In the genomic region with DNA sequence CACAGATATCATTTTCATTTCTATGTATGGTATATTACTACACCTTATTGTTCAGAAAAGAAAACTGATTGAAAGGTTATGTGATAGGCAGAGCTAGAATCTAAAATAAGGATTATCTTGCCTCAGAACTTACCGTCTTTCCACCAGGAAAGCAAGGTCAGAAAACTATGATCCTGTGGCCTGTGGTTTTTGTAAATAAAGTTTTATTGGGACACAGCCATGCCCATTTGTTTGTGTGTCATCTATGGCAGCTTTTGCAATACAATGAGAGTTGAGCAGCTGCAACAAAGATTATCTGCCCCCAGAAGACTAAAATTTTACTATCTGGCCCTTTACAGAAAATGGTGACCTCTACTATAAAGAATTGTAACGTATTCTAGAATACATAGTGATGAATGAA, we compare ENCODE assay signal across 20 cellular contexts.
"Had no signal": no experiment of that assay in that cellular context is flagged by ENCODE, and none has a peak within 500 bp of the region (broad histone marks: within the 10 kb centered on the region; RNA-seq: fewer than 3 reads in every experiment).

No MANE protein-coding gene starts in this region.

- H3K36me3 ChIP-seq: esophagus muscularis mucosa, left ventricle myocardium inferior, lower lobe of right lung, neural progenitor cell, ovary, thyroid gland had no signal

- H3K9ac ChIP-seq: neural progenitor cell had no signal

- H3K27ac ChIP-seq: epithelial cell of prostate, esophagus muscularis mucosa, left ventricle myocardium inferior, lower lobe of right lung, neural progenitor cell, ovary, thyroid gland had no signal

- DNase-seq: effector memory CD8-positive, alpha-beta T cell; immature natural killer cell; left cardiac atrium; left ventricle myocardium inferior; lower lobe of right lung; nucleus accumbens; ovary; right cardiac atrium; stimulated activated CD4-positive, alpha-beta T cell treated with anti-CD3 and anti-CD28 coated beads, Interleukin-15, amount 100 ng/mL, for 24 hours; stimulated activated CD4-positive, alpha-beta T cell treated with anti-CD3 and anti-CD28 coated beads, Interleukin-1b, Interleukin-23, amount 100 ng/mL, for 48 hours; stimulated activated CD4-positive, alpha-beta T cell treated with anti-CD3 and anti-CD28 coated beads, Interleukin-4, amount 100 ng/mL, for 4 hours; stimulated activated naive B cell treated with anti-CD40 and anti-IgM and Interleukin-4, amounts not matched to agents 10 μg/mL and 1 μg/mL and 100 μg/mL, for 72 hours; stimulated activated naive CD8-positive, alpha-beta T cell treated with anti-CD3 and anti-CD28 coated beads, Interleukin-15, amount 100 ng/mL, for 72 hours; thyroid gland had no signal

- H3K4me3 ChIP-seq: esophagus muscularis mucosa, left ventricle myocardium inferior, lower lobe of right lung, neural progenitor cell, ovary, thyroid gland had no signal

- H3K4me1 ChIP-seq: lower lobe of right lung, neural progenitor cell, thyroid gland had no signal

- H3K9me3 ChIP-seq: esophagus muscularis mucosa, left ventricle myocardium inferior, lower lobe of right lung, ovary, thyroid gland had no signal

- H3K27me3 ChIP-seq: neural progenitor cell, ovary, thyroid gland had no signal

- H3K4me2 ChIP-seq: neural progenitor cell had no signal

- FAIRE-seq: keratinocyte, urothelium cell line had no signal

- H2AFZ ChIP-seq: neural progenitor cell had no signal

- ATAC-seq: effector memory CD8-positive, alpha-beta T cell; left cardiac atrium; lower lobe of right lung; natural killer cell treated with Interleukin-12 subunit alpha and Interleukin-12 subunit beta and Interleukin-15 and Interleukin-18, amount 100 ng/mL, for 72 hours; right cardiac atrium; stimulated activated naive B cell treated with anti-CD40 and anti-IgM and Interleukin-4, amounts not matched to agents 10 μg/mL and 1 μg/mL and 100 μg/mL, for 72 hours; stimulated activated naive CD8-positive, alpha-beta T cell treated with anti-CD3 and anti-CD28 coated beads, Interleukin-15, amount 100 ng/mL, for 72 hours had no signal
